8 cellular contexts compared by ENCODE assay signal in the genomic region with DNA sequence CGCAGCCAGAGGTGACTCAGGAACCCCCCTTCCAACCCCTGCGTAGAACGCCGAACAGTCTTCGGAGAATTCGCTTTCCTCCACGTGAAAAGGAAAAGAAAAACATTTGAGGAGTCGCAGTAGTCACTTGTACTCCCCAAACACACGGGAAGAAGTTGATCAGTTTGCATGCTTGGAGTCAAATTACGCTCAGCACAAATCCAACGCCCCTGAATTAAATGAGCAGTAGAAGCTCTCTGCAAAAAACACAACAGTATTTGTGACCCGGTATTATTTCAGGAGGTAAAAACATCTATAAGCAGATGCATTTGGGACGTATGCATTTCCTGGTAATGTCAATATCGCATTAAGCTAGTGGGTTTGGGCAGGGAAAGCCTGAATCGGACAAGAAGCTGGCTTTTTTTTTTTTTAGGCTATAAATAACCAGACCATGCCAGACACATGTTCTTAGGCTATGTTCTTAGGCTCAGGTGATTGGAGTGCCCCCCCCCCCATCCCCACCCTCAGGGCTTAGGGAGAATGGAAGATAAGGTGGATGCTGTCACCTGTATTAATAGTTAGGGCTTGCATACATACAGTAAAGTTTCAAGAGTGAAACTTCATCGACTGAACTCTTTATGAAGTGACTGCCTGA. TPM values are rescaled to one million over a fixed set of nuclear protein-coding genes. Genes with fewer than 3 reads are reported as not detected.
DNase-seq lines count a peak whose midpoint lies in the region; ATAC-seq and TF ChIP-seq lines count a peak whose summit lies in the region.

No MANE protein-coding gene starts in this region.

- CTCF ChIA-PET in activated CD4-positive, alpha-beta T cell treated with anti-CD3 and anti-CD28 coated beads for 36 hours (lab: Charles Lee) = interaction anchor here (0.6 to 1.1 kb wide), 6 partner anchors 19 to 1280 kb away, joined by 3 to 7 read pairs (median 3); no protein-coding TSS in a partner anchor

- TF ChIP-seq CTCF in OCI-LY3 (IDR thresholded peaks at IDR 0.05; ENCODE audit: low read depth, low read length) (no peak), coronary artery (IDR thresholded peaks at IDR 0.05) (no peak), vagina (IDR thresholded peaks at IDR 0.05) (no peak)

- H3K36me3 Mint-ChIP-seq in activated CD4-positive, alpha-beta T cell treated with anti-CD3 and anti-CD28 coated beads for 36 hours (ENCODE audit: low read depth) = no peaks in the 10 kb centered on the region

- no peaks in the 10 kb centered on the region for H4K20me1 ChIP-seq in OCI-LY3 (ENCODE audit: insufficient read depth, low read length)

- H3K4me3 Mint-ChIP-seq in activated CD4-positive, alpha-beta T cell treated with anti-CD3 and anti-CD28 coated beads for 36 hours = peak overlapping the region; percentile 83

- intact Hi-C loops in activated CD4-positive, alpha-beta T cell treated with anti-CD3 and anti-CD28 coated beads for 36 hours (cut with DNase I, micrococcal nuclease) = loop anchor here in 1 of 2 experiments (2.0 to 10.0 kb wide), 9 partner anchors 106 to 1510 kb away; a partner anchor contains a TSS
- intact Hi-C loops in vagina (cut with DNase I) = no loop called here

- DNase-seq in activated CD4-positive, alpha-beta T cell treated with anti-CD3 and anti-CD28 coated beads for 36 hours = no peak
- DNase-seq in activated CD4-positive, alpha-beta T cell treated with anti-CD3 and anti-CD28 coated beads for 48 hours = no peak
- DNase-seq in coronary artery (ENCODE audit: low spot score) = no peak
- DNase-seq in vagina (ENCODE audit: extremely low spot score in 2 of 2) = no peak
- DNase-seq in SKM-1 (lab: John Stamatoyannopoulos, UW; ENCODE audit: unreplicated experiment) = no peak
- no peak for DNase-seq in activated CD4-positive, alpha-beta T cell treated with anti-CD3 and anti-CD28 coated beads for 4 hours

- TF ChIP-seq POLR2A in vagina (IDR thresholded peaks at IDR 0.05) = no peak

- H3K4me1 ChIP-seq in OCI-LY3 (ENCODE audit: low read length) (peaks cover 5% of the 10 kb centered on the region; the same call in 1 of the 2 replicates), mesodermal cell (ENCODE audit: control insufficient read depth, insufficient read depth, low read length, poor library complexity, severe bottlenecking) (no peaks in the 10 kb centered on the region), vagina (peaks cover 23% of the 10 kb centered on the region)

- H3K9me3 ChIP-seq in OCI-LY3 (ENCODE audit: insufficient read depth, low read length) (no peaks in the 10 kb centered on the region), mesodermal cell (ENCODE audit: control insufficient read depth, low read length) (no peaks in the 10 kb centered on the region), vagina (no peaks in the 10 kb centered on the region)

- H3K79me2 ChIP-seq in OCI-LY3 (ENCODE audit: low read length) = no peaks in the 10 kb centered on the region

- WGBS in mesodermal cell (ENCODE audit: insufficient coverage in 2 of 2), 2 experiments = 0 to 3% methylated on average over 7 to 9 of the region's 16 CpGs

- H3K36me3 ChIP-seq in OCI-LY3 (replicated peaks; ENCODE audit: low read depth, low read length) = no peaks in the 10 kb centered on the region
- H3K36me3 ChIP-seq in mesodermal cell (ENCODE audit: control insufficient read depth, insufficient read depth, low read length) = no peaks in the 10 kb centered on the region
- H3K36me3 ChIP-seq in vagina = no peaks in the 10 kb centered on the region

- H3K4me3 ChIP-seq in OCI-LY3 (ENCODE audit: low read length) (peak overlapping the region; percentile 92), coronary artery (peak overlapping the region; percentile 85), mesodermal cell (ENCODE audit: extremely low read depth, insufficient read depth, low read length, poor library complexity, severe bottlenecking) (peak overlapping the region; percentile 85), vagina (peak overlapping the region; percentile 96 to 97)

- POLR2A ChIA-PET in activated CD4-positive, alpha-beta T cell treated with anti-CD3 and anti-CD28 coated beads for 36 hours (lab: Charles Lee) = interaction anchor here (0.6 to 0.7 kb wide), 3 partner anchors 66 to 182 kb away, joined by 3 to 12 read pairs (median 7); no protein-coding TSS in a partner anchor

- no peaks in the 10 kb centered on the region for H3K9me3 Mint-ChIP-seq in activated CD4-positive, alpha-beta T cell treated with anti-CD3 and anti-CD28 coated beads for 36 hours (ENCODE audit: low read depth)

- peaks cover 8% of the 10 kb centered on the region for H3K27me3 Mint-ChIP-seq in activated CD4-positive, alpha-beta T cell treated with anti-CD3 and anti-CD28 coated beads for 36 hours

- no peaks in the 10 kb centered on the region for H3K27me3 ChIP-seq in OCI-LY3 (ENCODE audit: low read depth, low read length)
- H3K27me3 ChIP-seq in vagina = no peaks in the 10 kb centered on the region

- peak overlapping the region; percentile 86 for H2AFZ ChIP-seq in OCI-LY3 (ENCODE audit: low read depth, low read length)

- H3K4me1 Mint-ChIP-seq in activated CD4-positive, alpha-beta T cell treated with anti-CD3 and anti-CD28 coated beads for 36 hours = peaks cover 27% of the 10 kb centered on the region

- H3K27ac ChIP-seq in OCI-LY3 (ENCODE audit: low read length) = no peak overlapping the region
- H3K27ac ChIP-seq in coronary artery = peak overlapping the region; percentile 85 to 86
- peak overlapping the region; percentile 63 for H3K27ac ChIP-seq in mesodermal cell (ENCODE audit: low read depth, low read length, severe bottlenecking)
- H3K27ac ChIP-seq in vagina = peak overlapping the region; percentile 92

- peak overlapping the region; percentile 57 for H3K9ac ChIP-seq in OCI-LY3 (ENCODE audit: low read length)

- H3K4me2 ChIP-seq in OCI-LY3 (ENCODE audit: low read length) = peak overlapping the region; percentile 97

- H3K27ac Mint-ChIP-seq in activated CD4-positive, alpha-beta T cell treated with anti-CD3 and anti-CD28 coated beads for 36 hours = peak overlapping the region; percentile 81

- ATAC-seq in activated CD4-positive, alpha-beta T cell treated with anti-CD3 and anti-CD28 coated beads for 36 hours = peak; percentile 2

RNA-seq across cellular contexts. Expression of a gene that starts 0.9 kb away (rescaled TPM):
- 1 to 10 TPM; 5.4 to 6.7 TPM for total RNA-seq in activated CD4-positive, alpha-beta T cell treated with anti-CD3 and anti-CD28 coated beads for 36 hours
- polyA plus RNA-seq in mesodermal cell (2013, experiment 1 of 2) = 21.3 TPM
- 21.1 TPM for polyA plus RNA-seq in mesodermal cell (2013, experiment 2 of 2)
- 74.4 TPM for total RNA-seq in vagina
